ENCODE assay signal across 17 cellular contexts in the genomic region with DNA sequence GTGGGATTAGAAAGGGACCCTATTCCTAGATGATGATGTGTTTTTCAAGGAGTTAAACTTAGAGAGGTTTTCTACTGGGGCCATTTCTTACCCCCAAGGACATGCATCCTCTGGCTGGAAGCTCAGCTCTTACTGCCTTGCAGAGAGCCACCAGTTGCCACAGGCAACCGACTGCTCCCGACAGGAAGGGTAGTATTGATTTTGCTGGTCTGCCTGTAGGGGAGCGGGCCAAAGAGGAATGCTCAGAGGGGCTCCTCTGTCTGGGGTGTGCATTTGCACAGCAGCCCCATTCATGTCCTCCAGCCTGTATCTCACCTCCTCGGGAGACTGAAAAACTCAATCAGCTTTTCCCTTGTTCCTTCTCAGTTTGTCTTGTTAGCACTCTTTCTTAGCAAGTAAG.
DNase-seq lines count a peak whose midpoint lies in the region; ATAC-seq and TF ChIP-seq lines count a peak whose summit lies in the region.
"Had no signal": no experiment of that assay in that cellular context is flagged by ENCODE, and none has a peak within 500 bp of the region (broad histone marks: within the 10 kb centered on the region; RNA-seq: fewer than 3 reads in every experiment).

No MANE protein-coding gene starts in this region.

- no peaks in the 10 kb centered on the region for H3K36me3 ChIP-seq in breast epithelium
- no peaks in the 10 kb centered on the region for H3K36me3 ChIP-seq in mammary epithelial cell (ENCODE audit: insufficient read depth, low read length)
- no peaks in the 10 kb centered on the region for H3K36me3 ChIP-seq in tibial artery

- H3K9ac ChIP-seq in mammary epithelial cell (ENCODE audit: insufficient read depth, low read length), result no peak overlapping the region

- TF ChIP-seq POLR2A in breast epithelium (IDR thresholded peaks at IDR 0.05), result no peak

- no peaks in the 10 kb centered on the region for H3K9me3 ChIP-seq in breast epithelium
- no peaks in the 10 kb centered on the region for H3K9me3 ChIP-seq in mammary epithelial cell (replicated peaks; ENCODE audit: insufficient read depth, low read length)
- H3K9me3 ChIP-seq in tibial artery, result no peaks in the 10 kb centered on the region

- in situ Hi-C loops in mammary epithelial cell (cut with MboI; ENCODE audit: low sequenced_read_pairs in 2 of 2), result no loop called here

- no peaks in the 10 kb centered on the region for H4K20me1 ChIP-seq in mammary epithelial cell (ENCODE audit: insufficient read depth, low read length)

- dilution Hi-C loops in mammary epithelial cell (cut with HindIII; ENCODE audit: low sequenced_read_pairs), result no loop called here

- no peak for DNase-seq in breast epithelium (ENCODE audit: low spot score in 2 of 2)
- no peak for DNase-seq in mammary epithelial cell
- DNase-seq in NCI-H69 (lab: John Stamatoyannopoulos, UW), result peak; percentile 54
- DNase-seq in iPS-NIHi7 (ENCODE audit: extremely low spot score), result peak; percentile 45
- peak in 1 of 2 donors; percentile 23 for DNase-seq in tibial artery
- no peak for DNase-seq in omental fat pad (ENCODE audit: low spot score)
- DNase-seq: ACHN; activated T-cell treated with anti-CD3 and anti-CD28 coated beads, Interleukin-2, amount 50 U/mL, for 4 hours; cortex of kidney; HFFc6; hippocampal formation; MM.1S; NCI-H2107 had no signal

- BruUV-seq in mammary epithelial cell (replicated peaks; lab: Mats Ljungman, UMichigan), result no TSS peak

- no peak for TF ChIP-seq CTCF in breast epithelium (IDR thresholded peaks at IDR 0.05)
- TF ChIP-seq CTCF in mammary epithelial cell (conservative IDR thresholded peaks at IDR 0.05 in 1 of 2, IDR thresholded peaks at IDR 0.05 in 1 of 2; ENCODE audit: extremely low read depth in 1 of 2, insufficient read depth in 1 of 2, low read depth in 1 of 2, low read length in 2 of 2), result no peak
- no peak for TF ChIP-seq CTCF in tibial artery (IDR thresholded peaks at IDR 0.05)
- no peak for TF ChIP-seq CTCF in omental fat pad (IDR thresholded peaks at IDR 0.05)

- 84% methylated on average over 4 of the region's 4 CpGs for WGBS in mammary epithelial cell (ENCODE audit: low coverage, missing lambda C conversion rate)

- H3K4me1 ChIP-seq in breast epithelium (no peaks in the 10 kb centered on the region), mammary epithelial cell (ENCODE audit: insufficient read depth, low read length) (no peaks in the 10 kb centered on the region), tibial artery (peaks cover 0 to 59% (median 24%) of the 10 kb centered on the region in 4 donors)

- no peaks in the 10 kb centered on the region for H3K79me2 ChIP-seq in mammary epithelial cell (ENCODE audit: insufficient read depth, low read length)

- intact Hi-C loops in breast epithelium (cut with DNase I; ENCODE audit: low total_unique reads) (no loop called here), mammary epithelial cell (cut with micrococcal nuclease) (no loop called here), tibial artery (cut with DNase I; ENCODE audit: low total_unique reads) (no loop called here)

- H3K27me3 ChIP-seq in breast epithelium, result no peaks in the 10 kb centered on the region
- no peaks in the 10 kb centered on the region for H3K27me3 ChIP-seq in mammary epithelial cell (ENCODE audit: insufficient read depth, low read length)
- no peaks in the 10 kb centered on the region for H3K27me3 ChIP-seq in tibial artery

- ATAC-seq in HG02678 (IDR thresholded peaks at IDR 0.05; ENCODE audit: unreplicated experiment), result no peak
- ATAC-seq in HG02981 (IDR thresholded peaks at IDR 0.05; ENCODE audit: unreplicated experiment), result no peak
- no peak for ATAC-seq in omental fat pad (ENCODE audit: low FRiP score)
- ATAC-seq: activated CD4-positive, CD25-positive, alpha-beta regulatory T cell treated with anti-CD3 and anti-CD28 coated beads, Interleukin-2, amount 50 U/mL, for 24 hours; activated T-cell treated with anti-CD3 and anti-CD28 coated beads, Interleukin-2, amount 50 U/mL, for 4 hours had no signal

- H3K4me3 ChIP-seq in breast epithelium (no peak overlapping the region), mammary epithelial cell (replicated peaks in 1 of 3; ENCODE audit: insufficient read depth in 1 of 3, low read depth in 2 of 3, low read length in 3 of 3) (no peak overlapping the region), tibial artery (no peak overlapping the region)

- H3K4me2 ChIP-seq in mammary epithelial cell (ENCODE audit: insufficient read depth, low read depth, low read length), result no peak overlapping the region

- H3K27ac ChIP-seq in breast epithelium (peak overlapping the region; percentile 16 to 68), mammary epithelial cell (ENCODE audit: insufficient read depth, low read depth, low read length) (no peak overlapping the region), tibial artery (peak overlapping the region; percentile 58 to 64)
- H3K27ac ChIP-seq: C4-2B had no signal

- H2AFZ ChIP-seq in mammary epithelial cell (ENCODE audit: low read depth, low read length), result no peak overlapping the region

- CTCF ChIA-PET in mammary epithelial cell (lab: Charles Lee; ENCODE audit: low non-redundant PET), result no interaction called here

Comparison
In these comparisons a context has a peak if more than half of its experiments do, and no peak if none do; other contexts are left out.
1. DNase-seq: peak in NCI-H69 (single experiment) and iPS-NIHi7 (single experiment); none in breast epithelium (0 of 2), mammary epithelial cell (single experiment) and omental fat pad (single experiment).